ENCODE assay signal across 1 cellular context in genomic region chr3:17044844-17045243, GRCh38.
A peak's percentile ranks its signal among the peaks of the same experiment; 100 is the strongest.
TF ChIP-seq lines count a peak whose summit lies in the region.

No MANE protein-coding gene starts in this region.

TF ChIP-seq in GM12878, 131 proteins besides CTCF, POLR2A, EP300 and RAD21 (continued from another document and continues in another):
- TF ChIP-seq SKIL (IDR thresholded peaks at IDR 0.05; ENCODE audit: low read depth, poor library complexity, severe bottlenecking), result peak; percentile 90
- TF ChIP-seq TCF7 (IDR thresholded peaks at IDR 0.05; ENCODE audit: borderline replicate concordance), result peak; percentile 95
- no peak for TF ChIP-seq USF2 (IDR thresholded peaks at IDR 0.05; ENCODE audit: borderline replicate concordance, low read depth, low read length)
- no peak for TF ChIP-seq PBX3 (IDR thresholded peaks at IDR 0.05; ENCODE audit: insufficient replicate concordance, low read depth, low read length)
- TF ChIP-seq MYB (IDR thresholded peaks at IDR 0.05; ENCODE audit: borderline replicate concordance, low read depth, low read length), result 0 out of 2 replicates have a peak, but pooled peaks have one; percentile 39
- peak; percentile 98 for TF ChIP-seq NFIC (IDR thresholded peaks at IDR 0.05; ENCODE audit: low read depth, low read length)
- TF ChIP-seq ZNF274 (IDR thresholded peaks at IDR 0.05; ENCODE audit: insufficient read depth, insufficient read length), result no peak
- TF ChIP-seq RB1 (IDR thresholded peaks at IDR 0.05; ENCODE audit: borderline replicate concordance), result no peak
- TF ChIP-seq ASH2L (IDR thresholded peaks at IDR 0.05; ENCODE audit: borderline replicate concordance, low read depth), result no peak
- no peak for TF ChIP-seq EZH2 (IDR thresholded peaks at IDR 0.05; ENCODE audit: borderline replicate concordance, control insufficient read depth, low read depth, low read length)
- 0 out of 2 replicates have a peak, but pooled peaks have one; percentile 61 for TF ChIP-seq PML (IDR thresholded peaks at IDR 0.05; ENCODE audit: low read length)
- 0 out of 2 replicates have a peak, but pooled peaks have one; percentile 15 for TF ChIP-seq MLLT1 (IDR thresholded peaks at IDR 0.05)
- 0 out of 2 replicates have a peak, but pooled peaks have one; percentile 26 for TF ChIP-seq CBFB (IDR thresholded peaks at IDR 0.05; ENCODE audit: low read depth)
- peak; percentile 95 for TF ChIP-seq JUNB (IDR thresholded peaks at IDR 0.05)
- TF ChIP-seq CHD2 (IDR thresholded peaks at IDR 0.05; ENCODE audit: borderline replicate concordance, low read depth, low read length), result 0 out of 2 replicates have a peak, but pooled peaks have one; percentile 54
- 0 out of 2 replicates have a peak, but pooled peaks have one; percentile 39 for TF ChIP-seq CREB1 (IDR thresholded peaks at IDR 0.05; ENCODE audit: low read depth)
- TF ChIP-seq PKNOX1 (IDR thresholded peaks at IDR 0.05), result peak; percentile 50
- peak; percentile 91 for TF ChIP-seq RUNX3 (IDR thresholded peaks at IDR 0.05; ENCODE audit: low read length)
- TF ChIP-seq IRF4 (IDR thresholded peaks at IDR 0.05; ENCODE audit: low read depth, low read length), result peak; percentile 93
- peak; percentile 85 for TF ChIP-seq CUX1 (IDR thresholded peaks at IDR 0.05; ENCODE audit: insufficient replicate concordance, low read depth, low read length)
- TF ChIP-seq RCOR1 (conservative IDR thresholded peaks at IDR 0.05; ENCODE audit: low read depth, low read length), result no peak; the same call in 1 of the 2 replicates
- TF ChIP-seq PAX5 (IDR thresholded peaks at IDR 0.05; ENCODE audit: borderline replicate concordance, low read depth, low read length), result 0 out of 2 replicates have a peak, but pooled peaks have one; percentile 32
- TF ChIP-seq ZNF592 (IDR thresholded peaks at IDR 0.05), result peak; percentile 56; the same call in 1 of the 2 replicates
- peak; percentile 71; the same call in 1 of the 2 replicates for TF ChIP-seq ZNF687 (IDR thresholded peaks at IDR 0.05)
- TF ChIP-seq BCL3 (IDR thresholded peaks at IDR 0.05; ENCODE audit: borderline replicate concordance, insufficient read depth, low read depth, low read length, poor library complexity, severe bottlenecking), result peak; percentile 84
- no peak for TF ChIP-seq ETV6 (conservative IDR thresholded peaks at IDR 0.05 in 1 of 2, IDR thresholded peaks at IDR 0.05 in 1 of 2; ENCODE audit: borderline replicate concordance in 1 of 2, low read depth in 1 of 2)
- peak; percentile 80 for TF ChIP-seq NR2F1 (conservative IDR thresholded peaks at IDR 0.05)
- peak; percentile 71 to 72 for TF ChIP-seq BHLHE40 (IDR thresholded peaks at IDR 0.05; ENCODE audit: borderline replicate concordance in 1 of 2, low read depth in 2 of 2, low read length in 1 of 2)
